17 cellular contexts compared by ENCODE assay signal in the genomic region with DNA sequence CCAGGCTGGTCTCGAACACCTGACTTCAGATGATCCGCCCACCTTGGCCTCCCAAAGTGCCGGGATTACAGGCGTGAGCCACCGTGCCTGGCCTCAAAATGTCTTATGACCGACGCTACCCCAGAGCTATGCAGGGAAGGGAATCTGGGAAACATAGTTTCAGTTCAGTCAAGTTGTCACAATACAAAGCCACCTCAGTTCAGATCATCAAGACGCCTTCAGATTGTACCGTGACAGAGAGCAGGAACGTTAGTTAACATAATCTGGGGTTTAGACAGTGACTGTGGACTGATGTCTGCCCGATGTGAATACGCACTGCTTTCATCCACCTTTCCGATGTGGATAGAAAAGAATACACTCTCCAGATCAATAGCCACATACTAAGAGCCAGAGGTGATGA. TPM values are rescaled to one million over a fixed set of nuclear protein-coding genes. Genes with fewer than 3 reads are reported as not detected.
DNase-seq lines count a peak whose midpoint lies in the region; ATAC-seq and TF ChIP-seq lines count a peak whose summit lies in the region.
"Had no signal": no experiment of that assay in that cellular context is flagged by ENCODE, and none has a peak within 500 bp of the region (broad histone marks: within the 10 kb centered on the region; RNA-seq: fewer than 3 reads in every experiment).

No MANE protein-coding gene starts in this region.

- DNase-seq in activated CD4-positive, alpha-beta T cell treated with anti-CD3 and anti-CD28 coated beads, Interleukin-2, amount 10 ng/mL, durations not matched to agents 24 days and 14 days: no peak
- DNase-seq in activated CD4-positive, alpha-beta T cell treated with anti-CD3 and anti-CD28 coated beads, Interleukin-2, amount 50 U/mL, for 1 hour: no peak
- DNase-seq in activated naive CD8-positive, alpha-beta T cell treated with anti-CD3 and anti-CD28 coated beads for 36 hours: no peak
- DNase-seq in natural killer cell: no peak
- DNase-seq in GM13976 (ENCODE audit: low spot score): no peak
- DNase-seq: anterior cingulate cortex; BE2C; foreskin keratinocyte; mucosa of descending colon; NCI-H1694 treated with DMSO at 0.1 percent for 48 hours; NCI-H69; stimulated activated CD4-positive, alpha-beta T cell treated with anti-CD3 and anti-CD28 coated beads, Interleukin-4, amount 100 ng/mL, for 24 hours had no signal

- no peaks in the 10 kb centered on the region for H3K9me3 ChIP-seq in KOPT-K1 (ENCODE audit: insufficient read depth, low read length, poor library complexity, severe bottlenecking)
- H3K9me3 ChIP-seq: BE2C, mucosa of descending colon, vagina had no signal

- H3K27ac Mint-ChIP-seq in activated CD4-positive, alpha-beta T cell treated with anti-CD3 and anti-CD28 coated beads, Interleukin-2, amount 10 ng/mL, durations not matched to agents 24 days and 14 days: peak overlapping the region; percentile 94
- H3K27ac Mint-ChIP-seq in activated naive CD8-positive, alpha-beta T cell treated with anti-CD3 and anti-CD28 coated beads for 36 hours: peak overlapping the region; percentile 96
- peak overlapping the region; percentile 79 to 92 for H3K27ac Mint-ChIP-seq in natural killer cell

- ATAC-seq in natural killer cell (no peak), HG02678 (IDR thresholded peaks at IDR 0.05; ENCODE audit: unreplicated experiment) (no peak), HG03432 (IDR thresholded peaks at IDR 0.05; ENCODE audit: unreplicated experiment) (no peak)
- ATAC-seq: foreskin keratinocyte, mucosa of descending colon had no signal

- peaks cover 5% of the 10 kb centered on the region for H3K9me3 Mint-ChIP-seq in activated CD4-positive, alpha-beta T cell treated with anti-CD3 and anti-CD28 coated beads, Interleukin-2, amount 10 ng/mL, durations not matched to agents 24 days and 14 days
- no peaks in the 10 kb centered on the region for H3K9me3 Mint-ChIP-seq in activated naive CD8-positive, alpha-beta T cell treated with anti-CD3 and anti-CD28 coated beads for 36 hours
- no peaks in the 10 kb centered on the region for H3K9me3 Mint-ChIP-seq in natural killer cell

- intact Hi-C loops in activated CD4-positive, alpha-beta T cell treated with anti-CD3 and anti-CD28 coated beads, Interleukin-2, amount 10 ng/mL, durations not matched to agents 24 days and 14 days (cut with micrococcal nuclease): loop anchor here (5.0 to 10.0 kb wide), 2 partner anchors 77 to 1799 kb away; no protein-coding TSS in a partner anchor
- intact Hi-C loops in natural killer cell (cut with micrococcal nuclease): loop anchor here (5.0 kb wide), 1 partner anchor 53 kb away; a partner anchor contains a TSS

- peaks cover 69% of the 10 kb centered on the region for H3K4me1 Mint-ChIP-seq in activated CD4-positive, alpha-beta T cell treated with anti-CD3 and anti-CD28 coated beads, Interleukin-2, amount 10 ng/mL, durations not matched to agents 24 days and 14 days
- H3K4me1 Mint-ChIP-seq in activated naive CD8-positive, alpha-beta T cell treated with anti-CD3 and anti-CD28 coated beads for 36 hours: peaks cover 39% of the 10 kb centered on the region
- H3K4me1 Mint-ChIP-seq in natural killer cell: peaks cover 69% of the 10 kb centered on the region in 2 donors

- H3K36me3 ChIP-seq in KOPT-K1 (ENCODE audit: insufficient read depth, low read length): no peaks in the 10 kb centered on the region
- H3K36me3 ChIP-seq: BE2C, vagina had no signal

- in situ Hi-C loops in GM13976 (cut with MboI; ENCODE audit: low sequenced_read_pairs, unreplicated experiment): no loop called here

- peak overlapping the region; percentile 85 for H3K27ac ChIP-seq in KOPT-K1 (ENCODE audit: low read depth, low read length, poor library complexity, severe bottlenecking)
- H3K27ac ChIP-seq: foreskin keratinocyte, hepatocyte, vagina had no signal

- no peaks in the 10 kb centered on the region for H3K27me3 Mint-ChIP-seq in activated CD4-positive, alpha-beta T cell treated with anti-CD3 and anti-CD28 coated beads, Interleukin-2, amount 10 ng/mL, durations not matched to agents 24 days and 14 days
- no peaks in the 10 kb centered on the region for H3K27me3 Mint-ChIP-seq in activated naive CD8-positive, alpha-beta T cell treated with anti-CD3 and anti-CD28 coated beads for 36 hours
- H3K27me3 Mint-ChIP-seq in natural killer cell (ENCODE audit: low read depth in 2 of 2): no peaks in the 10 kb centered on the region

- TF ChIP-seq CTCF in natural killer cell (IDR thresholded peaks at IDR 0.05) (no peak), GM13976 (IDR thresholded peaks at IDR 0.05; ENCODE audit: borderline replicate concordance, control extremely low read depth, extremely low read depth, insufficient read depth, missing control alignments) (no peak)

- peak overlapping the region; percentile 75 for H3K4me3 Mint-ChIP-seq in activated CD4-positive, alpha-beta T cell treated with anti-CD3 and anti-CD28 coated beads, Interleukin-2, amount 10 ng/mL, durations not matched to agents 24 days and 14 days
- no peak overlapping the region for H3K4me3 Mint-ChIP-seq in activated naive CD8-positive, alpha-beta T cell treated with anti-CD3 and anti-CD28 coated beads for 36 hours
- H3K4me3 Mint-ChIP-seq in natural killer cell: peak overlapping the region; percentile 66

- H3K36me3 Mint-ChIP-seq in activated CD4-positive, alpha-beta T cell treated with anti-CD3 and anti-CD28 coated beads, Interleukin-2, amount 10 ng/mL, durations not matched to agents 24 days and 14 days (ENCODE audit: low read depth): peaks cover 12% of the 10 kb centered on the region
- no peaks in the 10 kb centered on the region for H3K36me3 Mint-ChIP-seq in activated naive CD8-positive, alpha-beta T cell treated with anti-CD3 and anti-CD28 coated beads for 36 hours
- no peaks in the 10 kb centered on the region for H3K36me3 Mint-ChIP-seq in natural killer cell

RNA-seq across cellular contexts. Expression of a gene that starts 53.9 kb away (rescaled TPM):
- 26.4 and 32.5 TPM in 2 replicates for total RNA-seq in activated CD4-positive, alpha-beta T cell treated with anti-CD3 and anti-CD28 coated beads, Interleukin-2, amount 10 ng/mL, durations not matched to agents 24 days and 14 days
- 10 to 100 TPM; 18.8 to 19.4 TPM for total RNA-seq in activated naive CD8-positive, alpha-beta T cell treated with anti-CD3 and anti-CD28 coated beads for 36 hours
- 10 to 100 TPM; 25.0 to 34.9 (median 33.0) TPM for total RNA-seq in natural killer cell
